8 cellular contexts compared by ENCODE assay signal in the genomic region with DNA sequence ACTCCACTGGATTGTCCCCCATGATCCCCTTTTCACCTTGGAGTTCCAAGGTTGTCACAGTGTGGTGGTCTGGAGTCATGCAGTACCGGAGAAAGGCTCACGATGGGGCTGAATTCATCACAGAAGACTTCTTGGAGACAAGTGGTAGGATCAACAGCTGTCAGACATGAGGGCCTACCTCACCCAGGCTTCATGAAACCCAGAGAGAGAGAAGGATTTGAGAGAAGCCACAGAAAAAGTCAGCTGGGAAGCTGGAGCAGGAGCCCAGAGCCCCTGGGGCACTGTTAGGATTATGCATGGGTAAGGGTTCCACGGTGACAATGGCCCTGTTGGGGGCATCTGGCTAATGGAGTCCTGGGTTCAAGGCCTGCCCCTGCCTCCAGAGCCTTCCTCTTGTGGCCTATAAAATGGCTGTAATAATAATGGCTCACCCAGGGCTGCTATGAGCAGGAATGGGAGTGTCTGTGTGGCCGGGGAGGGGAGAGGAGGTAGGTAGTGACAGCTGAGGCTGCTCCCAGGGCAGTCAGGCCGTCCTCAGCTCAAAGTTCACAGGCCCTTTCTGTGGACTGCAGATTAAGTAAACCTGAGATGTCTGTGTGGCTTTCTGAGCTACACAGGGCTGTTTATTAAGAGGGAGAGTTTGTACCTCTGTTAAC. TPM values are rescaled to one million over a fixed set of nuclear protein-coding genes. Genes with fewer than 3 reads are reported as not detected.
A peak's percentile ranks its signal among the peaks of the same experiment; 100 is the strongest.
DNase-seq lines count a peak whose midpoint lies in the region; ATAC-seq, FAIRE-seq and TF ChIP-seq lines count a peak whose summit lies in the region.

No MANE protein-coding gene starts in this region.

- FAIRE-seq in GM18507 (lab: Jason Lieb, UNC) = peak; percentile 39

- 80 to 95% methylated on average over 2 to 3 of the region's 5 CpGs for WGBS in gastroesophageal sphincter (ENCODE audit: low coverage in 1 of 2), 2 donors

- peak; percentile 48 for ATAC-seq in HG03025 (IDR thresholded peaks at IDR 0.05; ENCODE audit: low FRiP score, unreplicated experiment)
- ATAC-seq in activated T-cell treated with anti-CD3 and anti-CD28 coated beads, Interleukin-2, amount 50 U/mL, for 72 hours (replicated peaks in 1 of 2) = peak; percentile 75 to 81
- no peak for ATAC-seq in gastroesophageal sphincter

- peak overlapping the region; percentile 78 for H3K27ac Mint-ChIP-seq in activated T-cell treated with anti-CD3 and anti-CD28 coated beads, Interleukin-2, amount 50 U/mL, for 72 hours

- no peak for TF ChIP-seq POLR2A in gastroesophageal sphincter (IDR thresholded peaks at IDR 0.05)

- POLR2A ChIA-PET in A673 (lab: Charles Lee; ENCODE audit: low non-redundant PET) = no interaction called here

- BruUV-seq in A673 (replicated peaks; lab: Mats Ljungman, UMichigan) = TSS peak; percentile 42

- H3F3A ChIP-seq in OCI-LY1 (ENCODE audit: insufficient read depth, low read length) = no peaks in the 10 kb centered on the region

- H3K9me3 ChIP-seq in A673 (ENCODE audit: low read depth, low read length, poor library complexity, severe bottlenecking) = no peaks in the 10 kb centered on the region
- H3K9me3 ChIP-seq in OCI-LY1 (ENCODE audit: low read length) = no peaks in the 10 kb centered on the region
- no peaks in the 10 kb centered on the region for H3K9me3 ChIP-seq in gastroesophageal sphincter

- no peaks in the 10 kb centered on the region for H3K27me3 ChIP-seq in A673 (replicated peaks; ENCODE audit: insufficient read depth, low read depth, low read length, poor library complexity)
- no peaks in the 10 kb centered on the region for H3K27me3 ChIP-seq in OCI-LY1 (ENCODE audit: insufficient read depth, low read length)
- H3K27me3 ChIP-seq in gastroesophageal sphincter = no peaks in the 10 kb centered on the region

- H3K27me3 Mint-ChIP-seq in activated T-cell treated with anti-CD3 and anti-CD28 coated beads, Interleukin-2, amount 50 U/mL, for 72 hours (ENCODE audit: low read depth) = no peaks in the 10 kb centered on the region

- peaks cover 59% of the 10 kb centered on the region for H3K4me1 Mint-ChIP-seq in activated T-cell treated with anti-CD3 and anti-CD28 coated beads, Interleukin-2, amount 50 U/mL, for 72 hours (ENCODE audit: low read depth)

- peak overlapping the region; percentile 59 for H3K4me3 ChIP-seq in A673 (ENCODE audit: low read depth, low read length, poor library complexity, severe bottlenecking)
- H3K4me3 ChIP-seq in OCI-LY1 (ENCODE audit: low read depth, low read length, poor library complexity, severe bottlenecking) = peak overlapping the region; percentile 69
- peak overlapping the region in 1 of 2 donors; percentile 75 for H3K4me3 ChIP-seq in gastroesophageal sphincter
- peak overlapping the region; percentile 66 for H3K4me3 ChIP-seq in retinal pigment epithelial cell (ENCODE audit: low read length)

- H3K27ac ChIP-seq in A673 (ENCODE audit: low read depth, low read length, poor library complexity, severe bottlenecking) (no peak overlapping the region), OCI-LY1 (ENCODE audit: low read depth, low read length, poor library complexity, severe bottlenecking) (peak overlapping the region; percentile 90), gastroesophageal sphincter (peak overlapping the region in 3 of 4 donors; percentile 56 to 76 (median 67))

- TF ChIP-seq CTCF in A673 (conservative IDR thresholded peaks at IDR 0.05; ENCODE audit: low read depth, low read length) (peak; percentile 35; the same call in 1 of the 2 replicates), OCI-LY1 (IDR thresholded peaks at IDR 0.05; ENCODE audit: low read length) (peak; percentile 41; the same call in 1 of the 2 replicates), gastroesophageal sphincter (IDR thresholded peaks at IDR 0.05) (no peak), retinal pigment epithelial cell (conservative IDR thresholded peaks at IDR 0.05; ENCODE audit: low read depth, low read length) (peak; percentile 13)

- no peak for TF ChIP-seq EP300 in gastroesophageal sphincter (IDR thresholded peaks at IDR 0.05)

- intact Hi-C loops in A673 (cut with micrococcal nuclease; ENCODE audit: unreplicated experiment) = no loop called here

- no peaks in the 10 kb centered on the region for H3K9me2 ChIP-seq in OCI-LY1 (ENCODE audit: low read depth, low read length)

- H4K20me1 ChIP-seq in OCI-LY1 (ENCODE audit: insufficient read depth, low read length) = no peaks in the 10 kb centered on the region

- no peaks in the 10 kb centered on the region for H3K9me3 Mint-ChIP-seq in activated T-cell treated with anti-CD3 and anti-CD28 coated beads, Interleukin-2, amount 50 U/mL, for 72 hours

- peak overlapping the region; percentile 65 for H3K9ac ChIP-seq in OCI-LY1 (ENCODE audit: low read length)

- H3K36me3 Mint-ChIP-seq in activated T-cell treated with anti-CD3 and anti-CD28 coated beads, Interleukin-2, amount 50 U/mL, for 72 hours (ENCODE audit: insufficient read depth in 2 of 2) = peaks cover 4% of the 10 kb centered on the region in 2 donors

- H2AFZ ChIP-seq in OCI-LY1 (ENCODE audit: low read length) = no peak overlapping the region

- peak; percentile 51 for DNase-seq in A673 (ENCODE audit: low spot score)
- DNase-seq in GM18507 (ENCODE audit: extremely low spot score, insufficient read length, low read depth) = no peak
- DNase-seq in activated T-cell treated with anti-CD3 and anti-CD28 coated beads, Interleukin-2, amount 50 U/mL, for 72 hours = peak; percentile 57 to 58
- no peak for DNase-seq in retinal pigment epithelial cell (ENCODE audit: low read depth)
- DNase-seq in amniotic stem cell (lab: John Stamatoyannopoulos, UW) = no peak

- no peaks in the 10 kb centered on the region for H3K79me2 ChIP-seq in OCI-LY1 (ENCODE audit: insufficient read depth, low read length)

- peak overlapping the region; percentile 88 for H3K4me2 ChIP-seq in OCI-LY1 (ENCODE audit: low read length)

- H3K4me3 Mint-ChIP-seq in activated T-cell treated with anti-CD3 and anti-CD28 coated beads, Interleukin-2, amount 50 U/mL, for 72 hours = peak overlapping the region; percentile 83 to 91

- H3K4me1 ChIP-seq in A673 (ENCODE audit: insufficient read depth, low read length, poor library complexity, severe bottlenecking) = peaks cover 6% of the 10 kb centered on the region
- H3K4me1 ChIP-seq in OCI-LY1 (ENCODE audit: insufficient read depth, low read length, severe bottlenecking) = peaks cover 50% of the 10 kb centered on the region
- H3K4me1 ChIP-seq in gastroesophageal sphincter = peaks cover 0 to 17% (median 0%) of the 10 kb centered on the region in 3 donors

- H3K36me3 ChIP-seq in A673 (ENCODE audit: insufficient read depth, low read length, poor library complexity, severe bottlenecking) (no peaks in the 10 kb centered on the region), OCI-LY1 (ENCODE audit: insufficient read depth, low read length) (peaks cover 4% of the 10 kb centered on the region; the same call in 1 of the 2 replicates), gastroesophageal sphincter (no peaks in the 10 kb centered on the region)

- CTCF ChIA-PET in A673 (lab: Charles Lee) = no interaction called here

RNA-seq across cellular contexts. Expression of a gene that starts 0.9 kb away (rescaled TPM):
- total RNA-seq in A673 (2021) = 3.8 and 5.4 TPM in 2 replicates
- 10 to 100 TPM; 41.6 to 41.7 TPM for total RNA-seq in activated T-cell treated with anti-CD3 and anti-CD28 coated beads, Interleukin-2, amount 50 U/mL, for 72 hours
- total RNA-seq in gastroesophageal sphincter = 10 to 100 TPM in 3 of 4 donors, 1 to 10 TPM in 1; 7.5 to 12.5 (median 10.5) TPM

Comparison
In these comparisons a context has a peak if more than half of its experiments do, and no peak if none do; other contexts are left out.
1. DNase-seq: peak in A673 (single experiment) and activated T-cell treated with anti-CD3 and anti-CD28 coated beads, Interleukin-2, amount 50 U/mL, for 72 hours (2 of 2); none in GM18507 (single experiment), retinal pigment epithelial cell (single experiment) and amniotic stem cell (single experiment).
2. CTCF ChIP-seq: peak in A673 (single experiment), OCI-LY1 (single experiment) and retinal pigment epithelial cell (single experiment); none in gastroesophageal sphincter (0 of 4).